ENCODE assay signal across 1 cellular context in the genomic region with DNA sequence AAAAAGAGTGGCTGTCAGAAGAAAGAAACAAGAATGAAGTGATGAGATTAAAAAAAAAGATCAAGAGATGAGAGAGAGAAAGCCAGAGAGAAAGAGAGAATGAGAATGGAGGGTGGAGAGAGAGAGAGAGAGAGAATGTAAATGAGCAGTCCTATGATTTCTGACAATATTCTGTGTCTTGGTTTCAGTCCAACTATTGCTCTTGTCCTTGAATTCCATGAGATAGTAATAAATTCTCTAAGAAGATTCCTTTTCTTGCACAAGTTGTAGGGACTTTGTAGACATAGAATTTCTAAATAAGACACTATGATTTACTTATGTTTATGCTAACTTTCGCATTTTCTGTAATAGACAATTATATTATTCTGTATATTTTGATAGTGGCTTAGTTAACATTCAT.
TF ChIP-seq lines count a peak whose summit lies in the region.

No MANE protein-coding gene starts in this region.

TF ChIP-seq in SK-N-SH treated with all-trans-retinoic acid at 6 μM for 48 hours, 23 proteins besides CTCF, POLR2A, EP300 and RAD21 (continued from another document):
- no peak for TF ChIP-seq ZNF70 (CRISPR knock-in tag; IDR thresholded peaks at IDR 0.05)
- no peak for TF ChIP-seq TOX (CRISPR knock-in tag; IDR thresholded peaks at IDR 0.05; ENCODE audit: borderline replicate concordance)
- TF ChIP-seq ZC3H10 (CRISPR knock-in tag; IDR thresholded peaks at IDR 0.05) = no peak
- TF ChIP-seq ZNF565 (CRISPR knock-in tag; conservative IDR thresholded peaks at IDR 0.05; ENCODE audit: low read depth) = no peak
- TF ChIP-seq ZNF8 (CRISPR knock-in tag; IDR thresholded peaks at IDR 0.05) = no peak
- TF ChIP-seq ISL1 (CRISPR knock-in tag; IDR thresholded peaks at IDR 0.05) = no peak
- TF ChIP-seq PPARA (CRISPR knock-in tag; IDR thresholded peaks at IDR 0.05; ENCODE audit: borderline replicate concordance) = no peak
- TF ChIP-seq ZFP3 (CRISPR knock-in tag; IDR thresholded peaks at IDR 0.05) = no peak
- TF ChIP-seq GLIS3 (CRISPR knock-in tag; IDR thresholded peaks at IDR 0.05) = no peak
